Comparison of ENCODE assay signal across 10 cellular contexts in genomic region chr3:146817705-146818104, GRCh38.
DNase-seq lines count a peak whose midpoint lies in the region; ATAC-seq, FAIRE-seq and TF ChIP-seq lines count a peak whose summit lies in the region.
"Had no signal": no experiment of that assay in that cellular context is flagged by ENCODE, and none has a peak within 500 bp of the region (broad histone marks: within the 10 kb centered on the region; RNA-seq: fewer than 3 reads in every experiment).

No MANE protein-coding gene starts in this region.

- H2AFZ ChIP-seq in astrocyte (ENCODE audit: low read depth, low read length) = no peak overlapping the region

- TF ChIP-seq RAD21 in liver (IDR thresholded peaks at IDR 0.05) = peak; percentile 15 to 31

- peak; percentile 94 for FAIRE-seq in astrocyte (lab: Jason Lieb, UNC)

- intact Hi-C loops in upper lobe of right lung (cut with DNase I) = no loop called here

- peaks cover 10% of the 10 kb centered on the region for H3K4me1 Mint-ChIP-seq in astrocyte (ENCODE audit: low read depth, unreplicated experiment)
- no peaks in the 10 kb centered on the region for H3K4me1 Mint-ChIP-seq in activated naive CD8-positive, alpha-beta T cell treated with anti-CD3 and anti-CD28 coated beads for 36 hours

- H3K27ac ChIP-seq in astrocyte (ENCODE audit: low read depth, low read length) = no peak overlapping the region
- no peak overlapping the region for H3K27ac ChIP-seq in liver (ENCODE audit: low read depth in 1 of 2, low read length in 2 of 2)
- no peak overlapping the region for H3K27ac ChIP-seq in upper lobe of right lung
- H3K27ac ChIP-seq: gastroesophageal sphincter had no signal

- H3K36me3 ChIP-seq in astrocyte (ENCODE audit: insufficient read depth, low read length) = no peaks in the 10 kb centered on the region
- H3K36me3 ChIP-seq in liver (ENCODE audit: control insufficient read depth in 4 of 4, insufficient read depth in 3 of 4, low read depth in 1 of 4, low read length in 3 of 4) = no peaks in the 10 kb centered on the region
- H3K36me3 ChIP-seq in upper lobe of right lung = no peaks in the 10 kb centered on the region
- H3K36me3 ChIP-seq: gastroesophageal sphincter had no signal

- peak; percentile 45 for DNase-seq in DMS 273 treated with DMSO at 0.1 percent for 48 hours (lab: John Stamatoyannopoulos, UW)
- peak; percentile 41 for DNase-seq in M059J (ENCODE audit: low read depth)
- DNase-seq in astrocyte (ENCODE audit: low read depth) = peak; percentile 15
- no peak for DNase-seq in activated naive CD8-positive, alpha-beta T cell treated with anti-CD3 and anti-CD28 coated beads for 36 hours
- DNase-seq in GOT3 (lab: John Stamatoyannopoulos, UW) = no peak
- no peak for DNase-seq in upper lobe of right lung
- DNase-seq: activated CD4-positive, alpha-beta T cell treated with anti-CD3 and anti-CD28 coated beads for 4 hours had no signal

- WGBS in liver = 52% methylated on average over 2 of the region's 2 CpGs

- H3K4me2 ChIP-seq in astrocyte (ENCODE audit: low read length) = no peak overlapping the region

- H3K4me3 Mint-ChIP-seq in astrocyte (ENCODE audit: unreplicated experiment) = no peak overlapping the region
- H3K4me3 Mint-ChIP-seq in activated naive CD8-positive, alpha-beta T cell treated with anti-CD3 and anti-CD28 coated beads for 36 hours = no peak overlapping the region

- no peaks in the 10 kb centered on the region for H3K9me3 Mint-ChIP-seq in astrocyte (ENCODE audit: unreplicated experiment)
- no peaks in the 10 kb centered on the region for H3K9me3 Mint-ChIP-seq in activated naive CD8-positive, alpha-beta T cell treated with anti-CD3 and anti-CD28 coated beads for 36 hours

- H3K27me3 ChIP-seq in astrocyte (ENCODE audit: insufficient read depth, low read length) = no peaks in the 10 kb centered on the region
- no peaks in the 10 kb centered on the region for H3K27me3 ChIP-seq in liver (ENCODE audit: control insufficient read depth in 4 of 4, insufficient read depth in 4 of 4, low read length in 3 of 4)
- H3K27me3 ChIP-seq in upper lobe of right lung = no peaks in the 10 kb centered on the region
- H3K27me3 ChIP-seq: gastroesophageal sphincter had no signal

- no peaks in the 10 kb centered on the region for H3K4me1 ChIP-seq in astrocyte (ENCODE audit: insufficient read depth, low read length)
- H3K4me1 ChIP-seq in liver (ENCODE audit: control insufficient read depth in 4 of 4, insufficient read depth in 4 of 4, low read length in 3 of 4) = no peaks in the 10 kb centered on the region
- H3K4me1 ChIP-seq in upper lobe of right lung = no peaks in the 10 kb centered on the region
- H3K4me1 ChIP-seq: gastroesophageal sphincter had no signal

- no peaks in the 10 kb centered on the region for H4K20me1 ChIP-seq in astrocyte (ENCODE audit: insufficient read depth, low read length)

- no peaks in the 10 kb centered on the region for H3K9me3 ChIP-seq in astrocyte (ENCODE audit: insufficient read depth, low read depth, low read length)
- no peaks in the 10 kb centered on the region for H3K9me3 ChIP-seq in liver (ENCODE audit: control insufficient read depth in 4 of 4, low read length in 3 of 4)
- H3K9me3 ChIP-seq in upper lobe of right lung = no peaks in the 10 kb centered on the region
- H3K9me3 ChIP-seq: gastroesophageal sphincter had no signal

- no peaks in the 10 kb centered on the region for H3K36me3 Mint-ChIP-seq in astrocyte (ENCODE audit: low read depth, unreplicated experiment)
- H3K36me3 Mint-ChIP-seq in activated naive CD8-positive, alpha-beta T cell treated with anti-CD3 and anti-CD28 coated beads for 36 hours = no peaks in the 10 kb centered on the region

- no peaks in the 10 kb centered on the region for H3K27me3 Mint-ChIP-seq in astrocyte (ENCODE audit: low read depth, unreplicated experiment)
- H3K27me3 Mint-ChIP-seq in activated naive CD8-positive, alpha-beta T cell treated with anti-CD3 and anti-CD28 coated beads for 36 hours = no peaks in the 10 kb centered on the region

- H3K79me2 ChIP-seq in astrocyte (ENCODE audit: insufficient read depth, low read length) = no peaks in the 10 kb centered on the region

- H3K4me3 ChIP-seq in astrocyte (ENCODE audit: insufficient read depth, low read depth, low read length) = no peak overlapping the region
- no peak overlapping the region for H3K4me3 ChIP-seq in liver (ENCODE audit: low read depth in 1 of 3, low read length in 3 of 3)
- no peak overlapping the region for H3K4me3 ChIP-seq in upper lobe of right lung
- H3K4me3 ChIP-seq: gastroesophageal sphincter had no signal

- no peak for ATAC-seq in GM19395 (IDR thresholded peaks at IDR 0.05; ENCODE audit: unreplicated experiment)
- no peak for ATAC-seq in upper lobe of right lung
- ATAC-seq: gastroesophageal sphincter had no signal

- H3K9ac ChIP-seq in astrocyte (ENCODE audit: low read length) (no peak overlapping the region), liver (ENCODE audit: low read depth in 1 of 2, low read length in 2 of 2) (no peak overlapping the region)

- no peak overlapping the region for H3K27ac Mint-ChIP-seq in astrocyte (ENCODE audit: unreplicated experiment)
- H3K27ac Mint-ChIP-seq in activated naive CD8-positive, alpha-beta T cell treated with anti-CD3 and anti-CD28 coated beads for 36 hours = no peak overlapping the region

- TF ChIP-seq CTCF in astrocyte (IDR thresholded peaks at IDR 0.05; ENCODE audit: insufficient read depth, low read depth, low read length) = peak; percentile 61
- TF ChIP-seq CTCF in liver (IDR thresholded peaks at IDR 0.05; ENCODE audit: low read depth, low read length, missing input control) = no peak
- TF ChIP-seq CTCF in upper lobe of right lung (IDR thresholded peaks at IDR 0.05) = no peak

TF ChIP-seq in liver, 16 proteins besides CTCF, POLR2A, EP300 and RAD21:
- no peak for TF ChIP-seq ATF3 (IDR thresholded peaks at IDR 0.05)
- TF ChIP-seq ZBTB33 (IDR thresholded peaks at IDR 0.05) = no peak
- no peak for TF ChIP-seq FOXA2 (IDR thresholded peaks at IDR 0.05)
- no peak for TF ChIP-seq EGR1 (IDR thresholded peaks at IDR 0.05; ENCODE audit: low read depth in 2 of 2)
- TF ChIP-seq HNF4G (IDR thresholded peaks at IDR 0.05) = no peak
- TF ChIP-seq NR2F2 (IDR thresholded peaks at IDR 0.05) = no peak

Comparison
In these comparisons a context has a peak if more than half of its experiments do, and no peak if none do; other contexts are left out.
1. DNase-seq: peak in DMS 273 treated with DMSO at 0.1 percent for 48 hours (single experiment), M059J (single experiment) and astrocyte (single experiment); none in activated naive CD8-positive, alpha-beta T cell treated with anti-CD3 and anti-CD28 coated beads for 36 hours (single experiment), GOT3 (single experiment) and upper lobe of right lung (single experiment).